ENCODE assay signal across 8 cellular contexts in the genomic region with DNA sequence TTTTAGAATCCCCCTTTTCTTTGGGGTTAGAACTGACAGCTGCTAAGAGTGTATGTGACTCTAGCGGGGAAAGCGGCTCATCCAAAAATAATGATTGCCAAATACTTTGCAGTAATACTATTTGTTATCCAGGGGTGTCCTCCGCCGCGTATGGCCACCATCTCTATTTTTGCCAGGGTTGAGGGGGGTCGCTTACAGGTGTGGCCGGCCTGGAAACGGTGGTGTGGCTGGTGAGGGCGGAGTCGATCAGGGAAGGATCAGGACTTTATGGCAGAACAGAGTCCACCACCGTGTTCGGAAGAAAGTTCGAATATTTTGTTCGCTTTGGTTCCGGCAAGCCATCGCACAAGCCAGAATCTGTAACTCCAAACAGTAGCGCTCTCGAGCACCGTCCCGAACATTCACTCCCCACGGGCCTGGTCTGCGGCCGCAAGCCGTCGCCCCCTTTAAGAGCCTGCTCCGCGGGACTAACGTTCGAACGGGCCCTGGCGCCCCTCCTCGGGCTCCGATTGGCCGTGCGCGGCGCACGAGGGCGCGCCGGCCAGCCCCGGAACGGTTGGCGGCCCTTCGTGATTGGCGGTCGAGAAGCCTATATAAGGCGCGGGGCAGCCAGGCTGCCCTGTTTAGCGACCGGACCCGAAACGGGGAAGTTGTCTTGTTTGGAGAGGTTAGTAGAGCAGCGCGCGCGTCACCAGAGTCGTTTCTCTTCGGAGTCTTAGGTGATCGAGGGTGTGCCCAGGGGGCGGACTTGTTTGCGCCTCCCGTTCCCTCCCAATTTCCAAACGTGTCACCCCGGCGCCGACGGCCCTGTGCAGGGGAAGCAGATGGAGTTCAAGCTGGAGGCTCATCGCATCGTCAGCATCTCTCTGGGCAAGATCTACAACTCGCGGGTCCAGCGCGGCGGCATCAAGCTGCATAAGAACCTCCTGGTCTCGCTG. TPM values are rescaled to one million over a fixed set of nuclear protein-coding genes. Genes with fewer than 3 reads are reported as not detected.
DNase-seq lines count a peak whose midpoint lies in the region; ATAC-seq and TF ChIP-seq lines count a peak whose summit lies in the region.

A gene (plus strand): TSS at position 622 of the 938 bp plus-strand sequence. CDS start 203 bp downstream, at position 825.

- in situ Hi-C loops in gastrocnemius medialis (cut with MboI; ENCODE audit: low sequenced_read_pairs in 4 of 4), result loop anchor here in 3 of 4 donors (10.0 kb wide), 2 partner anchors 54 to 56 kb away; a partner anchor contains a TSS

- H3K36me3 ChIP-seq in ACC112 (ENCODE audit: insufficient read depth, low read length), result peaks cover 30% of the 10 kb centered on the region
- H3K36me3 ChIP-seq in gastrocnemius medialis, result peaks cover 0 to 3% of the 10 kb centered on the region in 2 donors

- peak; percentile 100 for TF ChIP-seq POLR2A in gastrocnemius medialis (IDR thresholded peaks at IDR 0.05)

- H3K79me2 ChIP-seq in ACC112 (ENCODE audit: control insufficient read depth, insufficient read depth, low read length, unreplicated experiment), result peaks cover 56% of the 10 kb centered on the region

- peaks cover 0 to 9% (median 0%) of the 10 kb centered on the region in 5 experiments for H3K9me3 Mint-ChIP-seq in brain

- peak; percentile 89 for DNase-seq in NCI-H2171 (lab: John Stamatoyannopoulos, UW)
- DNase-seq in UCSD-AML1 (lab: John Stamatoyannopoulos, UW; ENCODE audit: unreplicated experiment), result peak; percentile 93
- DNase-seq in iPS DF 4.7 (ENCODE audit: extremely low read depth, low spot score), result peak; percentile 79
- peak; percentile 97 for DNase-seq in gastrocnemius medialis

- peak within 1 kb of the TSS; percentile 99 to 100 (median 100) for H3K4me3 Mint-ChIP-seq in brain

- peaks cover 25% of the 10 kb centered on the region for H3K27me3 Mint-ChIP-seq in brain

- no peak for TF ChIP-seq CTCF in brain (conservative IDR thresholded peaks at IDR 0.05)
- peak in 1 of 5 experiments; percentile 12 for TF ChIP-seq CTCF in gastrocnemius medialis (IDR thresholded peaks at IDR 0.05 in 4 of 5, conservative IDR thresholded peaks at IDR 0.05 in 1 of 5)

- H3K4me1 ChIP-seq in ACC112 (ENCODE audit: control insufficient read depth, insufficient read depth, low read length, unreplicated experiment) (peaks cover 36% of the 10 kb centered on the region), gastrocnemius medialis (peaks cover 20 to 39% of the 10 kb centered on the region in 2 donors)

- peak within 1 kb of the TSS; percentile 98 for H3K4me3 ChIP-seq in ACC112 (ENCODE audit: low read depth, low read length)
- peak within 1 kb of the TSS; percentile 79 to 94 (median 87) for H3K4me3 ChIP-seq in gastrocnemius medialis

- H3K4me1 Mint-ChIP-seq in brain, result peaks cover 48% of the 10 kb centered on the region

- peak within 1 kb of the TSS; percentile 46 for H2AFZ ChIP-seq in ACC112 (ENCODE audit: low read length, unreplicated experiment)

- H3K36me3 Mint-ChIP-seq in brain, result peaks cover 33% of the 10 kb centered on the region

- intact Hi-C loops in gastrocnemius medialis (cut with DNase I; ENCODE audit: low total_unique reads), result loop anchor here (1.0 to 5.0 kb wide), 7 partner anchors 17 to 206 kb away; a partner anchor contains a TSS

- no peaks in the 10 kb centered on the region for H3K27me3 ChIP-seq in ACC112 (ENCODE audit: insufficient read depth, low read length)
- H3K27me3 ChIP-seq in gastrocnemius medialis, result no peaks in the 10 kb centered on the region

- ATAC-seq in GM18868 (IDR thresholded peaks at IDR 0.05; ENCODE audit: unreplicated experiment), result peak; percentile 66
- peak; percentile 55 for ATAC-seq in HG03103 (IDR thresholded peaks at IDR 0.05; ENCODE audit: low read depth, unreplicated experiment)
- peak; percentile 73 to 79 for ATAC-seq in gastrocnemius medialis

- peak within 1 kb of the TSS; percentile 93 to 99 (median 98) for H3K27ac Mint-ChIP-seq in brain

- H3K27ac ChIP-seq in ACC112 (ENCODE audit: low read depth, low read length) (peak within 1 kb of the TSS; percentile 81), gastrocnemius medialis (peak within 1 kb of the TSS; percentile 89 to 97 (median 96))

- no peaks in the 10 kb centered on the region for H3K9me3 ChIP-seq in gastrocnemius medialis

RNA-seq across cellular contexts. Expression of the gene that starts here (rescaled TPM):
- 12.4 TPM for polyA plus RNA-seq in brain (ENCODE audit: insufficient read depth, low read depth, low replicate concordance)
- total RNA-seq in gastrocnemius medialis, result 10 to 100 TPM; 18.7 to 39.8 (median 26.1) TPM

Comparison
In these comparisons a context has a peak if more than half of its experiments do, and no peak if none do; other contexts are left out.
1. Peak in every context shown above with its lines: DNase-seq, ATAC-seq, H3K4me3 ChIP-seq and H3K27ac ChIP-seq.